Comparison of ENCODE assay signal across 1 cellular context in the genomic region with DNA sequence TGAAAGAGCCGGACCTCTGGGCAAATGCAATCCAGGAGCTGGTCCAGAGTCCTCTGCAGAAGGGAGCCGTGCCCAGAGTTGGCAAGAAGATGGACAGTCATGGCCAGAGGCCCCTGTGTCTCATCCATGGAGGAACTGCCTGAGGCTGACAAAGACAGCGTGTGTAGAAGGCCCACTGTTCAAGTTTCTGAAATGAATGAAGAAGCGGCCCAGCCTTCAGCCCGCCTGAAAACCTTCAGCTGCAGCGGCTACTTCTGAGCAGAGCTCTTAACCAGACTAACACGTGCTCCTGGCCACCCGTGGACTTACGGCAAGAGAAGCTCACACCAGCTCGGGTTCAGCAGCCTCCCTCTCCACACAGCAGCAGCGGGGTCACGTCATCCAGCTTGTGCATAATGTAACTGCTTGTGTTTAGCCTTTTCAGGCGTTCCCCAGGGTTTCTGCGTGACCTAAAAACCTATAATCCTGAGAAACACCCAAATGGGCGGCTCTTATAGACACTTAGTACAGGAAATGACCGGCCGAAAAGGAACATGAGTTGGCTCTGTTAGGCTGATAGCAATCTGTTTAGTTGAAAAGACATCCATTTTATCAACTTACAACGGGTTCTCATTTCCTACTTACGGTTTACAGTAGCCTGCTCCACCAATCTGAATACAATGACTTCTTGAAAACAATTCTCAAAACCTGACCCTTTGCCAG.
TF ChIP-seq lines count a peak whose summit lies in the region.

A gene with protein sequence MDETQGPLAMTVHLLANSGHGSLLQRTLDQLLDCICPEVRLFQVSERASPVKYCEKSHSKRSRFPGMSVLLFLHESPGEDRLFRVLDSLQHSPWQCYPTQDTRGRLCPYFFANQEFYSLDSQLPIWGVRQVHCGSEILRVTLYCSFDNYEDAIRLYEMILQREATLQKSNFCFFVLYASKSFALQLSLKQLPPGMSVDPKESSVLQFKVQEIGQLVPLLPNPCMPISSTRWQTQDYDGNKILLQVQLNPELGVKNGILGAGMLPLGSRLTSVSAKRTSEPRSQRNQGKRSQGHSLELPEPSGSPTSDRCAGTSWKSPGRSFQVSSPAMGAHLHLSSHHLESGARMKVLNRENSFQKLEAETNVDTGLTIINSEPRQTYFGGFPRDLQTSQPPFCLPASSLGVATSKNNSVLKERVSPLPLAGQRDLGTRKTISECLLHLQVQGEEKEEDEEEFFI (minus strand): TSS at position 467 of the 702 bp plus-strand sequence. CDS start 339 bp downstream, at position 128.

TF ChIP-seq in K562, 482 proteins besides CTCF, POLR2A, EP300 and RAD21 (continued from another document and continues in another):
- TF ChIP-seq ZBED1 (IDR thresholded peaks at IDR 0.05) = no peak
- peak in 1 of 2 experiments; percentile 54; a peak in 1 of 4 replicates for TF ChIP-seq ARNT (IDR thresholded peaks at IDR 0.05)
- no peak for TF ChIP-seq RBM14 (IDR thresholded peaks at IDR 0.05; ENCODE audit: borderline replicate concordance, insufficient read depth, low read depth, low read length)
- TF ChIP-seq, protein P1, sequence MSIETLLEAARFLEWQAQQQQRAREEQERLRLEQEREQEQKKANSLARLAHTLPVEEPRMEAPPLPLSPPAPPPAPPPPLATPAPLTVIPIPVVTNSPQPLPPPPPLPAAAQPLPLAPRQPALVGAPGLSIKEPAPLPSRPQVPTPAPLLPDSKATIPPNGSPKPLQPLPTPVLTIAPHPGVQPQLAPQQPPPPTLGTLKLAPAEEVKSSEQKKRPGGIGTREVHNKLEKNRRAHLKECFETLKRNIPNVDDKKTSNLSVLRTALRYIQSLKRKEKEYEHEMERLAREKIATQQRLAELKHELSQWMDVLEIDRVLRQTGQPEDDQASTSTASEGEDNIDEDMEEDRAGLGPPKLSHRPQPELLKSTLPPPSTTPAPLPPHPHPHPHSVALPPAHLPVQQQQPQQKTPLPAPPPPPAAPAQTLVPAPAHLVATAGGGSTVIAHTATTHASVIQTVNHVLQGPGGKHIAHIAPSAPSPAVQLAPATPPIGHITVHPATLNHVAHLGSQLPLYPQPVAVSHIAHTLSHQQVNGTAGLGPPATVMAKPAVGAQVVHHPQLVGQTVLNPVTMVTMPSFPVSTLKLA (conservative IDR thresholded peaks at IDR 0.05) = peak; percentile 71 to 85
- no peak for TF ChIP-seq SP1 (CRISPR knock-in tag; IDR thresholded peaks at IDR 0.05)
- peak; percentile 41 for TF ChIP-seq POLR2B (IDR thresholded peaks at IDR 0.05; ENCODE audit: low read depth, partially characterized antibody)
- no peak for TF ChIP-seq ZNF124 (CRISPR knock-in tag; IDR thresholded peaks at IDR 0.05)
- no peak for TF ChIP-seq ZKSCAN8 (CRISPR knock-in tag; IDR thresholded peaks at IDR 0.05)
- TF ChIP-seq KHSRP (IDR thresholded peaks at IDR 0.05) = no peak
- TF ChIP-seq MTA2 (IDR thresholded peaks at IDR 0.05; ENCODE audit: low read depth) = no peak
- TF ChIP-seq SRSF7 (optimal IDR thresholded peaks at IDR 0.05; ENCODE audit: low read depth, low read length) = no peak
- TF ChIP-seq ZNF668 (CRISPR knock-in tag; IDR thresholded peaks at IDR 0.05) = no peak
- TF ChIP-seq, protein P2, sequence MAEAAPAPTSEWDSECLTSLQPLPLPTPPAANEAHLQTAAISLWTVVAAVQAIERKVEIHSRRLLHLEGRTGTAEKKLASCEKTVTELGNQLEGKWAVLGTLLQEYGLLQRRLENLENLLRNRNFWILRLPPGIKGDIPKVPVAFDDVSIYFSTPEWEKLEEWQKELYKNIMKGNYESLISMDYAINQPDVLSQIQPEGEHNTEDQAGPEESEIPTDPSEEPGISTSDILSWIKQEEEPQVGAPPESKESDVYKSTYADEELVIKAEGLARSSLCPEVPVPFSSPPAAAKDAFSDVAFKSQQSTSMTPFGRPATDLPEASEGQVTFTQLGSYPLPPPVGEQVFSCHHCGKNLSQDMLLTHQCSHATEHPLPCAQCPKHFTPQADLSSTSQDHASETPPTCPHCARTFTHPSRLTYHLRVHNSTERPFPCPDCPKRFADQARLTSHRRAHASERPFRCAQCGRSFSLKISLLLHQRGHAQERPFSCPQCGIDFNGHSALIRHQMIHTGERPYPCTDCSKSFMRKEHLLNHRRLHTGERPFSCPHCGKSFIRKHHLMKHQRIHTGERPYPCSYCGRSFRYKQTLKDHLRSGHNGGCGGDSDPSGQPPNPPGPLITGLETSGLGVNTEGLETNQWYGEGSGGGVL (CRISPR knock-in tag; IDR thresholded peaks at IDR 0.05) = no peak
- TF ChIP-seq TAF9B (IDR thresholded peaks at IDR 0.05; ENCODE audit: partially characterized antibody) = peak; percentile 46
- TF ChIP-seq ZNF830 (CRISPR knock-in tag; IDR thresholded peaks at IDR 0.05) = no peak
- TF ChIP-seq TAF1 (IDR thresholded peaks at IDR 0.05; ENCODE audit: control insufficient read depth, extremely low read depth, insufficient read depth, low read length, severe bottlenecking) = peak; percentile 53
- TF ChIP-seq MYC (IDR thresholded peaks at IDR 0.05; ENCODE audit: low read depth, low read length) = peak; percentile 72
- no peak for TF ChIP-seq MYC (CRISPR knock-in tag; IDR thresholded peaks at IDR 0.05; ENCODE audit: borderline replicate concordance, low read depth)
- no peak for TF ChIP-seq ZNF76 (CRISPR knock-in tag; IDR thresholded peaks at IDR 0.05; ENCODE audit: borderline replicate concordance)
- 0 out of 2 replicates have a peak, but pooled peaks have one; percentile 28 for TF ChIP-seq MAFG (tag; conservative IDR thresholded peaks at IDR 0.05)
- no peak for TF ChIP-seq ZNF717 (CRISPR knock-in tag; IDR thresholded peaks at IDR 0.05)
- no peak for TF ChIP-seq NELFE (IDR thresholded peaks at IDR 0.05; ENCODE audit: insufficient read depth, insufficient read length)
- TF ChIP-seq, protein P3, sequence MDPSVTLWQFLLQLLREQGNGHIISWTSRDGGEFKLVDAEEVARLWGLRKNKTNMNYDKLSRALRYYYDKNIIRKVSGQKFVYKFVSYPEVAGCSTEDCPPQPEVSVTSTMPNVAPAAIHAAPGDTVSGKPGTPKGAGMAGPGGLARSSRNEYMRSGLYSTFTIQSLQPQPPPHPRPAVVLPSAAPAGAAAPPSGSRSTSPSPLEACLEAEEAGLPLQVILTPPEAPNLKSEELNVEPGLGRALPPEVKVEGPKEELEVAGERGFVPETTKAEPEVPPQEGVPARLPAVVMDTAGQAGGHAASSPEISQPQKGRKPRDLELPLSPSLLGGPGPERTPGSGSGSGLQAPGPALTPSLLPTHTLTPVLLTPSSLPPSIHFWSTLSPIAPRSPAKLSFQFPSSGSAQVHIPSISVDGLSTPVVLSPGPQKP (CRISPR knock-in tag; IDR thresholded peaks at IDR 0.05) = no peak
- TF ChIP-seq, protein P4, sequence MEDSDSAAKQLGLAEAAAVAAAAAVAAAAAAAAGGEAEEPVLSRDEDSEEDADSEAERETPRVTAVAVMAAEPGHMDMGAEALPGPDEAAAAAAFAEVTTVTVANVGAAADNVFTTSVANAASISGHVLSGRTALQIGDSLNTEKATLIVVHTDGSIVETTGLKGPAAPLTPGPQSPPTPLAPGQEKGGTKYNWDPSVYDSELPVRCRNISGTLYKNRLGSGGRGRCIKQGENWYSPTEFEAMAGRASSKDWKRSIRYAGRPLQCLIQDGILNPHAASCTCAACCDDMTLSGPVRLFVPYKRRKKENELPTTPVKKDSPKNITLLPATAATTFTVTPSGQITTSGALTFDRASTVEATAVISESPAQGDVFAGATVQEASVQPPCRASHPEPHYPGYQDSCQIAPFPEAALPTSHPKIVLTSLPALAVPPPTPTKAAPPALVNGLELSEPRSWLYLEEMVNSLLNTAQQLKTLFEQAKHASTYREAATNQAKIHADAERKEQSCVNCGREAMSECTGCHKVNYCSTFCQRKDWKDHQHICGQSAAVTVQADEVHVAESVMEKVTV (CRISPR knock-in tag; IDR thresholded peaks at IDR 0.05) = no peak
- no peak for TF ChIP-seq MAFF (IDR thresholded peaks at IDR 0.05; ENCODE audit: low read length)
- no peak for TF ChIP-seq HNRNPL (IDR thresholded peaks at IDR 0.05; ENCODE audit: low read depth, low read length)
- TF ChIP-seq SNRNP70 (optimal IDR thresholded peaks at IDR 0.05; ENCODE audit: low read depth, low read length) = no peak
- TF ChIP-seq, protein P5, sequence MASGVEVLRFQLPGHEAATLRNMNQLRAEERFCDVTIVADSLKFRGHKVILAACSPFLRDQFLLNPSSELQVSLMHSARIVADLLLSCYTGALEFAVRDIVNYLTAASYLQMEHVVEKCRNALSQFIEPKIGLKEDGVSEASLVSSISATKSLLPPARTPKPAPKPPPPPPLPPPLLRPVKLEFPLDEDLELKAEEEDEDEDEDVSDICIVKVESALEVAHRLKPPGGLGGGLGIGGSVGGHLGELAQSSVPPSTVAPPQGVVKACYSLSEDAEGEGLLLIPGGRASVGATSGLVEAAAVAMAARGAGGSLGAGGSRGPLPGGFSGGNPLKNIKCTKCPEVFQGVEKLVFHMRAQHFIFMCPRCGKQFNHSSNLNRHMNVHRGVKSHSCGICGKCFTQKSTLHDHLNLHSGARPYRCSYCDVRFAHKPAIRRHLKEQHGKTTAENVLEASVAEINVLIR (CRISPR knock-in tag; IDR thresholded peaks at IDR 0.05) = 0 out of 2 replicates have a peak, but pooled peaks have one; percentile 10
- TF ChIP-seq JUN (IDR thresholded peaks at IDR 0.05; ENCODE audit: borderline replicate concordance, low read depth, low read length) = 0 out of 2 replicates have a peak, but pooled peaks have one; percentile 11
- TF ChIP-seq JUN (CRISPR knock-in tag; IDR thresholded peaks at IDR 0.05; ENCODE audit: borderline replicate concordance) = no peak
- TF ChIP-seq, protein P6, sequence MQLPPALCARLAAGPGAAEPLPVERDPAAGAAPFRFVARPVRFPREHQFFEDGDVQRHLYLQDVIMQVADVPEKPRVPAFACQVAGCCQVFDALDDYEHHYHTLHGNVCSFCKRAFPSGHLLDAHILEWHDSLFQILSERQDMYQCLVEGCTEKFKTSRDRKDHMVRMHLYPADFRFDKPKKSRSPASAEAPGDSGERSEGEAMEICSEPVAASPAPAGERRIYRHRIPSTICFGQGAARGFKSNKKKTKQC (CRISPR knock-in tag; IDR thresholded peaks at IDR 0.05) = no peak
- no peak for TF ChIP-seq COPS2 (conservative IDR thresholded peaks at IDR 0.05)
- TF ChIP-seq, protein P7, sequence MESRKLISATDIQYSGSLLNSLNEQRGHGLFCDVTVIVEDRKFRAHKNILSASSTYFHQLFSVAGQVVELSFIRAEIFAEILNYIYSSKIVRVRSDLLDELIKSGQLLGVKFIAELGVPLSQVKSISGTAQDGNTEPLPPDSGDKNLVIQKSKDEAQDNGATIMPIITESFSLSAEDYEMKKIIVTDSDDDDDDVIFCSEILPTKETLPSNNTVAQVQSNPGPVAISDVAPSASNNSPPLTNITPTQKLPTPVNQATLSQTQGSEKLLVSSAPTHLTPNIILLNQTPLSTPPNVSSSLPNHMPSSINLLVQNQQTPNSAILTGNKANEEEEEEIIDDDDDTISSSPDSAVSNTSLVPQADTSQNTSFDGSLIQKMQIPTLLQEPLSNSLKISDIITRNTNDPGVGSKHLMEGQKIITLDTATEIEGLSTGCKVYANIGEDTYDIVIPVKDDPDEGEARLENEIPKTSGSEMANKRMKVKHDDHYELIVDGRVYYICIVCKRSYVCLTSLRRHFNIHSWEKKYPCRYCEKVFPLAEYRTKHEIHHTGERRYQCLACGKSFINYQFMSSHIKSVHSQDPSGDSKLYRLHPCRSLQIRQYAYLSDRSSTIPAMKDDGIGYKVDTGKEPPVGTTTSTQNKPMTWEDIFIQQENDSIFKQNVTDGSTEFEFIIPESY (CRISPR knock-in tag; IDR thresholded peaks at IDR 0.05) = no peak
- TF ChIP-seq MEIS2 (IDR thresholded peaks at IDR 0.05; ENCODE audit: partially characterized antibody) = peak; percentile 32
- TF ChIP-seq DMBX1 (CRISPR knock-in tag; IDR thresholded peaks at IDR 0.05; ENCODE audit: borderline replicate concordance) = no peak
- no peak for TF ChIP-seq RBM25 (IDR thresholded peaks at IDR 0.05; ENCODE audit: low read depth, low read length, severe bottlenecking)
- no peak for TF ChIP-seq ZNF655 (CRISPR knock-in tag; IDR thresholded peaks at IDR 0.05)
- TF ChIP-seq EP400 (IDR thresholded peaks at IDR 0.05) = peak; percentile 81
- no peak for TF ChIP-seq ID3 (CRISPR knock-in tag; IDR thresholded peaks at IDR 0.05)
- no peak for TF ChIP-seq ID3 (tag; IDR thresholded peaks at IDR 0.05)
- no peak for TF ChIP-seq ZNF444 (CRISPR knock-in tag; IDR thresholded peaks at IDR 0.05)
- no peak for TF ChIP-seq ZNF143 (CRISPR knock-in tag; IDR thresholded peaks at IDR 0.05)
- TF ChIP-seq FOSL1 (tag; conservative IDR thresholded peaks at IDR 0.05) = peak; percentile 31; the same call in 1 of the 2 replicates
- TF ChIP-seq ZNF24 (IDR thresholded peaks at IDR 0.05) = no peak
- TF ChIP-seq ZBTB49 (CRISPR knock-in tag; IDR thresholded peaks at IDR 0.05; ENCODE audit: borderline replicate concordance) = no peak
- no peak for TF ChIP-seq ZNF436 (CRISPR knock-in tag; IDR thresholded peaks at IDR 0.05)
- TF ChIP-seq, protein P8, sequence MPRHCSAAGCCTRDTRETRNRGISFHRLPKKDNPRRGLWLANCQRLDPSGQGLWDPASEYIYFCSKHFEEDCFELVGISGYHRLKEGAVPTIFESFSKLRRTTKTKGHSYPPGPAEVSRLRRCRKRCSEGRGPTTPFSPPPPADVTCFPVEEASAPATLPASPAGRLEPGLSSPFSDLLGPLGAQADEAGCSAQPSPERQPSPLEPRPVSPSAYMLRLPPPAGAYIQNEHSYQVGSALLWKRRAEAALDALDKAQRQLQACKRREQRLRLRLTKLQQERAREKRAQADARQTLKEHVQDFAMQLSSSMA (CRISPR knock-in tag; IDR thresholded peaks at IDR 0.05) = no peak
